In genomic region chr3:57864853-57865252, GRCh38 we compare ENCODE assay signal across 10 cellular contexts.
DNase-seq lines count a peak whose midpoint lies in the region; ATAC-seq, FAIRE-seq and TF ChIP-seq lines count a peak whose summit lies in the region.
"Had no signal": no experiment of that assay in that cellular context is flagged by ENCODE, and none has a peak within 500 bp of the region (broad histone marks: within the 10 kb centered on the region; RNA-seq: fewer than 3 reads in every experiment).

No MANE protein-coding gene starts in this region.

- no CpG with 5 or more reads among the region's 1 CpG for WGBS in neuronal stem cell (ENCODE audit: extremely low coverage in 2 of 2, insufficient read length in 2 of 2, insufficient replicate concordance in 1 of 2), 2 donors

- H3K36me3 ChIP-seq in neuronal stem cell (replicated peaks in 1 of 2; ENCODE audit: control insufficient read depth in 2 of 2, insufficient read depth in 2 of 2, low read length in 2 of 2), result peaks cover 7 to 62% of the 10 kb centered on the region in 2 donors

- H3K4ac ChIP-seq in neuronal stem cell (ENCODE audit: low read length), result no peak overlapping the region

- H3K9me3 ChIP-seq in neuronal stem cell (replicated peaks in 1 of 2; ENCODE audit: control insufficient read depth in 2 of 2, insufficient read depth in 1 of 2, low read depth in 1 of 2, low read length in 2 of 2), result no peaks in the 10 kb centered on the region

- no peak overlapping the region for H4K91ac ChIP-seq in neuronal stem cell (ENCODE audit: low read depth, low read length, poor library complexity)

- no peak overlapping the region for H3K4me3 ChIP-seq in NB4 (ENCODE audit: low read depth, low read length)
- no peak overlapping the region for H3K4me3 ChIP-seq in neuronal stem cell (ENCODE audit: low read length in 2 of 2)

- DNase-seq in COLO829 (ENCODE audit: low spot score) (peak; percentile 27), NB4 (ENCODE audit: low read depth) (peak; percentile 19), neuronal stem cell (ENCODE audit: low spot score) (no peak)
- no peak for DNase-seq in activated CD4-positive, alpha-beta T cell treated with anti-CD3 and anti-CD28 coated beads for 48 hours
- DNase-seq: activated CD4-positive, alpha-beta T cell treated with anti-CD3 and anti-CD28 coated beads, Interleukin-2, amount 10 ng/mL, durations not matched to agents 7 days and 5 days; NCI-H2171 treated with DMSO at 0.1 percent for 48 hours had no signal

- no peak overlapping the region for H3K4me3 Mint-ChIP-seq in nephron
- H3K4me3 Mint-ChIP-seq: activated CD4-positive, alpha-beta T cell treated with anti-CD3 and anti-CD28 coated beads, Interleukin-2, amount 10 ng/mL, durations not matched to agents 7 days and 5 days had no signal

- no peak overlapping the region for H3K14ac ChIP-seq in neuronal stem cell (ENCODE audit: low read length)

- peak; percentile 33 for FAIRE-seq in colon (lab: Jason Lieb, UNC)

- H3K9me3 Mint-ChIP-seq in nephron, result no peaks in the 10 kb centered on the region
- H3K9me3 Mint-ChIP-seq: activated CD4-positive, alpha-beta T cell treated with anti-CD3 and anti-CD28 coated beads, Interleukin-2, amount 10 ng/mL, durations not matched to agents 7 days and 5 days had no signal

- no peak overlapping the region for H2BK15ac ChIP-seq in neuronal stem cell (ENCODE audit: low read length)

- TF ChIP-seq CTCF in NB4 (IDR thresholded peaks at IDR 0.05; ENCODE audit: low read depth, low read length) (peak; percentile 12), nephron (IDR thresholded peaks at IDR 0.05; ENCODE audit: unreplicated experiment in 3 of 3) (peak; percentile 44 to 49 (median 48))

- no peak overlapping the region for H3K18ac ChIP-seq in neuronal stem cell (ENCODE audit: low read length)

- H2AK5ac ChIP-seq in neuronal stem cell (ENCODE audit: low read depth, low read length), result no peak overlapping the region

- H3K27me3 ChIP-seq in neuronal stem cell (ENCODE audit: control insufficient read depth in 3 of 3, insufficient read depth in 3 of 3, low read depth in 1 of 3, low read length in 3 of 3), result no peaks in the 10 kb centered on the region

- no peaks in the 10 kb centered on the region for H3K27me3 Mint-ChIP-seq in nephron (ENCODE audit: low read depth)
- H3K27me3 Mint-ChIP-seq: activated CD4-positive, alpha-beta T cell treated with anti-CD3 and anti-CD28 coated beads, Interleukin-2, amount 10 ng/mL, durations not matched to agents 7 days and 5 days had no signal

- no peak overlapping the region for H2AFZ ChIP-seq in neuronal stem cell (ENCODE audit: low read length)

- TF ChIP-seq POLR2A in NB4 (IDR thresholded peaks at IDR 0.05; ENCODE audit: extremely low read depth, insufficient read length), result no peak

- ATAC-seq in HG03045 (IDR thresholded peaks at IDR 0.05; ENCODE audit: unreplicated experiment) (no peak), GM18909 (IDR thresholded peaks at IDR 0.05; ENCODE audit: poor library complexity, unreplicated experiment) (no peak)

- H2BK5ac ChIP-seq in neuronal stem cell (ENCODE audit: low read length), result no peak overlapping the region

- H3K27ac Mint-ChIP-seq in nephron, result peak overlapping the region in 2 of 3 experiments; percentile 5 to 13
- H3K27ac Mint-ChIP-seq: activated CD4-positive, alpha-beta T cell treated with anti-CD3 and anti-CD28 coated beads, Interleukin-2, amount 10 ng/mL, durations not matched to agents 7 days and 5 days had no signal

- H3K4me1 ChIP-seq in neuronal stem cell (ENCODE audit: control insufficient read depth in 2 of 2, insufficient read depth in 1 of 2, low read depth in 1 of 2, low read length in 2 of 2), result peaks cover 0 to 4% of the 10 kb centered on the region in 2 donors

- no peak overlapping the region for H3K9ac ChIP-seq in neuronal stem cell (ENCODE audit: low read depth, low read length, poor library complexity)

- no peak overlapping the region for H2BK12ac ChIP-seq in neuronal stem cell (ENCODE audit: low read length)

- no peak overlapping the region for H3K23ac ChIP-seq in neuronal stem cell (ENCODE audit: low read depth, low read length, poor library complexity)

- no peak overlapping the region for H3K4me2 ChIP-seq in neuronal stem cell (ENCODE audit: insufficient read depth, low read length, poor library complexity, severe bottlenecking)

- H3K27ac ChIP-seq in neuronal stem cell (replicated peaks; ENCODE audit: low read length), result no peak overlapping the region

- H3K36me3 Mint-ChIP-seq in nephron (ENCODE audit: low read depth), result peaks cover 40% of the 10 kb centered on the region

- H2BK120ac ChIP-seq in neuronal stem cell (ENCODE audit: low read depth, low read length), result no peak overlapping the region

- H3K79me1 ChIP-seq in neuronal stem cell (ENCODE audit: low read depth, low read length), result no peaks in the 10 kb centered on the region

- H4K8ac ChIP-seq in neuronal stem cell (ENCODE audit: low read depth, low read length), result no peak overlapping the region

- H3K4me1 Mint-ChIP-seq in nephron, result no peaks in the 10 kb centered on the region
- H3K4me1 Mint-ChIP-seq: activated CD4-positive, alpha-beta T cell treated with anti-CD3 and anti-CD28 coated beads, Interleukin-2, amount 10 ng/mL, durations not matched to agents 7 days and 5 days had no signal

Comparison
In these comparisons a context has a peak if more than half of its experiments do, and no peak if none do; other contexts are left out.
1. DNase-seq: peak in COLO829 (single experiment) and NB4 (single experiment); none in activated CD4-positive, alpha-beta T cell treated with anti-CD3 and anti-CD28 coated beads for 48 hours (single experiment) and neuronal stem cell (single experiment).